Comparison of ENCODE assay signal across 11 cellular contexts in the genomic region with DNA sequence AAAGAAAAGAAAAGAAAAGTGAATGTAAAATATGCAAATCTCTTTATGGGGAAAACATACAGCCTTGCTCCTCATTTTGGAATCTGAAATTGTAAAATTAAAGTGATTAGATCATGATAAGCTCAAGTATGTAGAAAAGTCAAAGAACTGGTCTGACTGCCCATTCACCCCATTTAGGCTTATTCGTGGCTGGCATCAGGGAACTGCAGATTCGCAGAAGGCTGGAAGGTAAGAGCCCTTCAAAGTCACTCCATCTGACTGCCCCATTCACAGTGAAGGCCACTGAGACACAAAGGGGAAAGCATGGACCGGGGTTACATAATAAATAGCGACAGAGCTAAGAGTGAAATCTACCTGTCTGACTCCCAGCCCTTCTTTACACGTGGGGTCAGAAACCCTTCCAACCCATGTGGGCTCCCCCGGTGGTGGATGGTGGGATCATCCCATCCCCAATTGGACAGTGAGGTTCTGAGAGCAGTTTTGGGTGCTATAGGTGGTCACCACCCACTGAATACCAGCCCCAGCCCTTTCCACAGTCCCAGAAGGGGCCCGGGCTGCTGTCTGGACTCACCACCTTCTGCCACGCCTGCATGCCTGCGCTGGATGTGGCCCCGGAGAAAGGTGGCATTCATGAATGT. TPM values are rescaled to one million over a fixed set of nuclear protein-coding genes. Genes with fewer than 3 reads are reported as not detected.
DNase-seq lines count a peak whose midpoint lies in the region; TF ChIP-seq lines count a peak whose summit lies in the region.
"Had no signal": no experiment of that assay in that cellular context is flagged by ENCODE, and none has a peak within 500 bp of the region (broad histone marks: within the 10 kb centered on the region; RNA-seq: fewer than 3 reads in every experiment).

No MANE protein-coding gene starts in this region.

- H3K27ac ChIP-seq in urinary bladder (ENCODE audit: low read depth): peak overlapping the region; percentile 11

- H3K4me3 ChIP-seq in LNCaP clone FGC (ENCODE audit: low read depth, low read length) (no peak overlapping the region), fibroblast of pulmonary artery (replicated peaks; ENCODE audit: low read depth, low read length) (no peak overlapping the region), urinary bladder (ENCODE audit: low read depth, low read length) (no peak overlapping the region)

- intact Hi-C loops in posterior vena cava (cut with DNase I): loop anchor here in 1 of 2 donors (10.0 kb wide), 1 partner anchor 1257 kb away; no protein-coding TSS in a partner anchor

- 78% methylated on average over 10 of the region's 10 CpGs for WGBS in urinary bladder

- H3K36me3 ChIP-seq in urinary bladder (ENCODE audit: insufficient read depth): peaks cover 1% of the 10 kb centered on the region

- peak; percentile 26 for DNase-seq in stimulated activated CD4-positive, alpha-beta T cell treated with anti-CD3 and anti-CD28 coated beads, Interleukin-15, amount 100 ng/mL, for 24 hours
- no peak for DNase-seq in stimulated activated CD4-positive, alpha-beta T cell treated with anti-CD3 and anti-CD28 coated beads, Interleukin-4, amount 100 ng/mL, for 24 hours
- no peak for DNase-seq in LNCaP clone FGC (ENCODE audit: low read depth)
- DNase-seq in fibroblast of pulmonary artery (ENCODE audit: low read depth): no peak
- DNase-seq in posterior vena cava (ENCODE audit: low spot score): no peak
- DNase-seq in NOMO-1 (lab: John Stamatoyannopoulos, UW; ENCODE audit: unreplicated experiment in 2 of 2): no peak
- no peak for DNase-seq in activated effector memory CD4-positive, alpha-beta T cell treated with Interleukin-2 at 50 U/mL for 16 hours
- DNase-seq: MV-4-11 had no signal

- H3K4me1 ChIP-seq in urinary bladder (ENCODE audit: insufficient read depth): no peaks in the 10 kb centered on the region

- TF ChIP-seq CTCF in LNCaP clone FGC (IDR thresholded peaks at IDR 0.05; ENCODE audit: control insufficient read depth, extremely low read depth, insufficient read depth): 0 out of 2 replicates have a peak, but pooled peaks have one; percentile 5
- peak; percentile 54 for TF ChIP-seq CTCF in fibroblast of pulmonary artery (IDR thresholded peaks at IDR 0.05; ENCODE audit: low read length, missing control alignments)

RNA-seq across cellular contexts. Expression of a gene that starts 18.1 kb away (rescaled TPM):
- total RNA-seq in urinary bladder (54.0 TPM), posterior vena cava (10 to 100 TPM; 10.9 to 15.5 TPM)
- polyA plus RNA-seq in urinary bladder: 7.2 TPM

RNA-seq across cellular contexts. Expression of a gene that starts 34.9 kb away (rescaled TPM):
- total RNA-seq in urinary bladder: not detected
- not detected for polyA plus RNA-seq in urinary bladder
- total RNA-seq in posterior vena cava: not detected
- total RNA-seq: Daoy, mononuclear cell had no signal
